Comparison of ENCODE assay signal across 15 cellular contexts in genomic region chr20:3740600-3741301, GRCh38. TPM values are rescaled to one million over a fixed set of nuclear protein-coding genes. Genes with fewer than 3 reads are reported as not detected.
DNase-seq lines count a peak whose midpoint lies in the region; ATAC-seq, FAIRE-seq and TF ChIP-seq lines count a peak whose summit lies in the region.
"Had no signal": no experiment of that assay in that cellular context is flagged by ENCODE, and none has a peak within 500 bp of the region (broad histone marks: within the 10 kb centered on the region; RNA-seq: fewer than 3 reads in every experiment).

No MANE protein-coding gene starts in this region.

- H3K9ac ChIP-seq in H9 (ENCODE audit: extremely low read depth, insufficient read length, low read length) (no peak overlapping the region), K562 (ENCODE audit: insufficient read depth in 1 of 2, low read depth in 2 of 2, low read length in 2 of 2) (no peak overlapping the region; a peak in 1 of 4 replicates)
- H3K9ac ChIP-seq: GM23248 had no signal

- H3K23ac ChIP-seq in H9 (ENCODE audit: insufficient read length, low read depth, low read length) = no peak overlapping the region

- H3K36me3 ChIP-seq in K562 (ENCODE audit: control insufficient read depth, insufficient read depth, low read length) (no peaks in the 10 kb centered on the region), lower lobe of right lung (peaks cover 20% of the 10 kb centered on the region), gastrocnemius medialis (no peaks in the 10 kb centered on the region)

- H3K4ac ChIP-seq in H9 (ENCODE audit: low read depth, low read length) = no peak overlapping the region

- H3K79me2 ChIP-seq in H9 (ENCODE audit: insufficient read depth, low read length) (no peaks in the 10 kb centered on the region), K562 (ENCODE audit: control insufficient read depth, insufficient read depth, low read length) (no peaks in the 10 kb centered on the region)

- DNase-seq in H9 (peak; percentile 7), K562 (ENCODE audit: extremely low read depth in 1 of 4, low spot score in 3 of 4) (no peak), lower lobe of right lung (no peak), gastrocnemius medialis (no peak), HCEC 1CT (no peak), immature natural killer cell (no peak), NCI-H1092 treated with DMSO at 0.1 percent for 48 hours (lab: John Stamatoyannopoulos, UW) (no peak)
- DNase-seq: CD8-positive, alpha-beta T cell; GM23248; NCI-H345; NCI-H526 treated with DMSO at 0.1 percent for 48 hours; RPMI8226 had no signal

- H3K4me1 Mint-ChIP-seq in H9 (peaks cover 17 to 38% of the 10 kb centered on the region in 2 experiments), immature natural killer cell (peaks cover 9 to 14% of the 10 kb centered on the region in 2 donors)

- intact Hi-C loops in K562 (cut with micrococcal nuclease) (no loop called here), lower lobe of right lung (cut with DNase I) (no loop called here), gastrocnemius medialis (cut with DNase I; ENCODE audit: low total_unique reads) (no loop called here)

- no peaks in the 10 kb centered on the region for H3K9me3 Mint-ChIP-seq in H9
- H3K9me3 Mint-ChIP-seq in immature natural killer cell = no peaks in the 10 kb centered on the region
- H3K9me3 Mint-ChIP-seq: CD8-positive, alpha-beta T cell had no signal

- peaks cover 10% of the 10 kb centered on the region for H3K23me2 ChIP-seq in H9 (ENCODE audit: insufficient read length, low read depth, low read length, poor library complexity, severe bottlenecking)

- no peak overlapping the region for H2BK15ac ChIP-seq in H9 (ENCODE audit: low read depth, low read length)

- no peak overlapping the region for H4K8ac ChIP-seq in H9 (replicated peaks; ENCODE audit: insufficient read length, low read depth, low read length)

- TF ChIP-seq POLR2A in K562 (conservative IDR thresholded peaks at IDR 0.05) = no peak
- TF ChIP-seq POLR2A in gastrocnemius medialis (IDR thresholded peaks at IDR 0.05) = no peak

- no peaks in the 10 kb centered on the region for H3K79me1 ChIP-seq in H9 (ENCODE audit: insufficient read depth, low read depth, low read length, poor library complexity, severe bottlenecking)

- H3K9me3 ChIP-seq in H9 (ENCODE audit: control insufficient read depth, low read depth, low read length) (no peaks in the 10 kb centered on the region), K562 (replicated peaks; ENCODE audit: control insufficient read depth, insufficient read depth, low read depth, low read length) (no peaks in the 10 kb centered on the region), lower lobe of right lung (no peaks in the 10 kb centered on the region), gastrocnemius medialis (no peaks in the 10 kb centered on the region)

- CTCF ChIA-PET in K562 (lab: Yijun Ruan, JAX; ENCODE audit: low intra/inter-chr PET ratio) = no interaction called here

- no peak overlapping the region for H3K18ac ChIP-seq in H9 (ENCODE audit: insufficient read length, low read depth, low read length)

- TF ChIP-seq RAD21 in K562 (CRISPR knock-in tag; conservative IDR thresholded peaks at IDR 0.05 in 1 of 2, IDR thresholded peaks at IDR 0.05 in 1 of 2) = no peak

- peaks cover 3% of the 10 kb centered on the region; the same call in 1 of the 2 replicates for H3K4me1 ChIP-seq in H9 (ENCODE audit: insufficient read depth, low read length)
- H3K4me1 ChIP-seq in K562 (replicated peaks in 1 of 2; ENCODE audit: control insufficient read depth in 2 of 2, insufficient read depth in 2 of 2, low read length in 2 of 2) = peaks cover 3 to 33% of the 10 kb centered on the region in 2 experiments; a peak in 3 of 5 replicates
- H3K4me1 ChIP-seq in lower lobe of right lung = peaks cover 62% of the 10 kb centered on the region
- no peaks in the 10 kb centered on the region for H3K4me1 ChIP-seq in gastrocnemius medialis

- TF ChIP-seq CTCF in H9 (conservative IDR thresholded peaks at IDR 0.05) (no peak), K562 (IDR thresholded peaks at IDR 0.05 in 2 of 3, conservative IDR thresholded peaks at IDR 0.05 in 1 of 3; ENCODE audit: insufficient read depth in 2 of 3, low read depth in 1 of 3, low read length in 3 of 3) (no peak), lower lobe of right lung (IDR thresholded peaks at IDR 0.05) (no peak), gastrocnemius medialis (IDR thresholded peaks at IDR 0.05 in 4 of 5, conservative IDR thresholded peaks at IDR 0.05 in 1 of 5) (no peak)

- POLR2A ChIA-PET in K562 (lab: Yijun Ruan, JAX) = interaction anchor here (0.6 to 1.6 kb wide), 2 partner anchors 26 to 60 kb away, joined by 3 to 5 read pairs; partner anchors contain the start of gene ADISSP

- no peak for FAIRE-seq in K562 (lab: Jason Lieb, UNC)
- FAIRE-seq: D721Med, HTR-8/SVneo had no signal

- H4K5ac ChIP-seq in H9 (ENCODE audit: insufficient read length, low read depth, low read length) = no peak overlapping the region

- H3K4me2 ChIP-seq in H9 (ENCODE audit: insufficient read depth, insufficient read length, low read length) = no peak overlapping the region
- no peak overlapping the region for H3K4me2 ChIP-seq in K562 (ENCODE audit: insufficient read depth, low read length)

- H4K20me1 ChIP-seq in H9 (ENCODE audit: control insufficient read depth, insufficient read depth, insufficient read length) (no peaks in the 10 kb centered on the region), K562 (replicated peaks; ENCODE audit: control insufficient read depth, insufficient read depth, low read length) (no peaks in the 10 kb centered on the region)

- H3K14ac ChIP-seq in H9 (ENCODE audit: insufficient read depth, low read length) = no peak overlapping the region

- H3K4me3 ChIP-seq in K562 = no peak overlapping the region
- H3K4me3 ChIP-seq in lower lobe of right lung = no peak overlapping the region
- H3K4me3 ChIP-seq in gastrocnemius medialis = no peak overlapping the region
- H3K4me3 ChIP-seq: GM23248 had no signal

- H3K56ac ChIP-seq in H9 (ENCODE audit: insufficient read length, low read depth, low read length) = no peak overlapping the region

- no peak overlapping the region for H4K91ac ChIP-seq in H9 (ENCODE audit: insufficient read length, low read depth, low read length)

- H3K27me3 Mint-ChIP-seq in H9 (ENCODE audit: low read depth) (peaks cover 15% of the 10 kb centered on the region), immature natural killer cell (ENCODE audit: low read depth in 3 of 3) (peaks cover 3 to 9% (median 4%) of the 10 kb centered on the region in 3 donors)

- no peaks in the 10 kb centered on the region for H3K9me1 ChIP-seq in K562 (ENCODE audit: control insufficient read depth, insufficient read depth, low read length)

- no peak overlapping the region for H2BK20ac ChIP-seq in H9 (ENCODE audit: low read depth, low read length, poor library complexity, severe bottlenecking)

- H3T11ph ChIP-seq in H9 (ENCODE audit: low read length) = no peak overlapping the region

- H2BK120ac ChIP-seq in H9 (ENCODE audit: low read depth, low read length, poor library complexity, severe bottlenecking) = no peak overlapping the region

- in situ Hi-C loops in K562 (cut with MboI) = no loop called here
- in situ Hi-C loops in gastrocnemius medialis (cut with MboI; ENCODE audit: low sequenced_read_pairs in 4 of 4) = no loop called here

- H2AFZ ChIP-seq in H9 (ENCODE audit: low read length) = no peak overlapping the region
- H2AFZ ChIP-seq in K562 (ENCODE audit: low read depth, low read length) = peak overlapping the region; percentile 63; the same call in 1 of the 2 replicates
- H2AFZ ChIP-seq: GM23248 had no signal

- no TSS peak for BruUV-seq in K562 (replicated peaks; lab: Mats Ljungman, UMichigan)

- no peak overlapping the region for H2AK5ac ChIP-seq in H9 (ENCODE audit: insufficient read length, low read length)

- no peak overlapping the region for H3K27ac ChIP-seq in H9 (ENCODE audit: insufficient read length, low read depth, low read length)
- no peak overlapping the region for H3K27ac ChIP-seq in K562 (ENCODE audit: extremely low read depth, low read depth, low read length)
- H3K27ac ChIP-seq in lower lobe of right lung = peak overlapping the region; percentile 81
- peak overlapping the region in 3 of 4 donors; percentile 58 to 67 (median 65) for H3K27ac ChIP-seq in gastrocnemius medialis
- H3K27ac ChIP-seq: GM23248 had no signal

- no peak overlapping the region for H3K4me3 Mint-ChIP-seq in H9
- no peak overlapping the region for H3K4me3 Mint-ChIP-seq in immature natural killer cell
- H3K4me3 Mint-ChIP-seq: CD8-positive, alpha-beta T cell had no signal

- H2BK12ac ChIP-seq in H9 (ENCODE audit: insufficient read length, low read depth, low read length) = no peak overlapping the region

- no peak for ATAC-seq in K562
- no peak for ATAC-seq in lower lobe of right lung
- ATAC-seq in gastrocnemius medialis = no peak
- ATAC-seq: CD8-positive, alpha-beta T cell had no signal

- no peak for TF ChIP-seq EP300 in K562 (IDR thresholded peaks at IDR 0.05; ENCODE audit: low read length)

- H3K27ac Mint-ChIP-seq in H9 (no peak overlapping the region), immature natural killer cell (no peak overlapping the region)
- H3K27ac Mint-ChIP-seq: CD8-positive, alpha-beta T cell had no signal

- no CpG with 5 or more reads among the region's 16 CpGs for WGBS in H9 (ENCODE audit: extremely low coverage, insufficient read length, low lambda C conversion rate)
- WGBS in K562 (ENCODE audit: insufficient coverage, low coverage, missing lambda C conversion rate) = 74% methylated on average over 8 of the region's 16 CpGs

- H3K27me3 ChIP-seq in H9 (ENCODE audit: insufficient read depth, low read length) (no peaks in the 10 kb centered on the region), K562 (ENCODE audit: control insufficient read depth in 2 of 2, insufficient read depth in 2 of 2, low read length in 2 of 2) (no peaks in the 10 kb centered on the region), lower lobe of right lung (ENCODE audit: low read depth) (no peaks in the 10 kb centered on the region), gastrocnemius medialis (peaks cover 0 to 16% (median 6%) of the 10 kb centered on the region in 3 donors)

- H2BK5ac ChIP-seq in H9 (ENCODE audit: insufficient read length, low read length) = no peak overlapping the region

- H3K36me3 Mint-ChIP-seq in H9 (ENCODE audit: insufficient read depth in 1 of 3, low read depth in 3 of 3) = no peaks in the 10 kb centered on the region
- H3K36me3 Mint-ChIP-seq in immature natural killer cell = no peaks in the 10 kb centered on the region
- H3K36me3 Mint-ChIP-seq: CD8-positive, alpha-beta T cell had no signal

RNA-seq across cellular contexts. Expression of gene HSPA12B, which starts 8.3 kb away (rescaled TPM):
- 2.7 and 2.9 TPM in 2 replicates for total RNA-seq in H9 (2021)
- 0.19 TPM in 1 of 2 replicates, not detected in the other for total RNA-seq in K562 (2011; cell fraction: chromatin; rRNA removed; ENCODE audit: low replicate concordance)
- 0.17 TPM in 1 of 2 replicates, not detected in the other for total RNA-seq in K562 (2011; cell fraction: nucleolus; rRNA removed)
- total RNA-seq in K562 (2011; cell fraction: nucleoplasm; rRNA removed) = not detected in 2 replicates
- not detected in 2 replicates for total RNA-seq in K562 (2014; rRNA removed)
- total RNA-seq in K562 (2014; rRNA removed; fragmentation: Illumina TruSeq; extraction: Trizol) = not detected in 2 replicates
- not detected in 2 replicates for total RNA-seq in K562 (2015; rRNA removed; fragmentation: Illumina TruSeq; extraction: Trizol)
- total RNA-seq in K562 (2021) = 0.07 TPM in 1 of 2 replicates, not detected in the other
- not detected in 2 replicates for polyA plus RNA-seq in K562 (2011; rRNA removed)
- 0.03 TPM in 1 of 2 replicates, not detected in the other for polyA plus RNA-seq in K562 (2011; cell fraction: cytosol; rRNA removed)
- 0.07 and 0.21 TPM in 2 replicates for polyA plus RNA-seq in K562 (2011; cell fraction: nucleus; rRNA removed)
- 0.22 and 0.62 TPM in 2 replicates for polyA plus RNA-seq in K562 (2012)
- 0.03 TPM in 1 of 2 replicates, not detected in the other for polyA plus RNA-seq in K562 (2014; fragmentation: Illumina TruSeq; extraction: Trizol)
- polyA plus RNA-seq in K562 (2014; fragmentation: Nextera tagmentation; extraction: Ambion mirVana) = not detected
- not detected in 2 replicates for polyA plus RNA-seq in K562 (2014; rRNA removed)
- polyA minus RNA-seq in K562 (2011; rRNA and poly(A)+ RNA removed) = 0.06 TPM in 1 of 2 replicates, not detected in the other
- polyA minus RNA-seq in K562 (2011; cell fraction: cytosol; rRNA and poly(A)+ RNA removed) = not detected in 2 replicates
- 0.13 TPM in 1 of 2 replicates, not detected in the other for polyA minus RNA-seq in K562 (2011; cell fraction: nucleus; rRNA and poly(A)+ RNA removed)
- total RNA-seq in lower lobe of right lung = 36.9 TPM
- total RNA-seq in gastrocnemius medialis = 1 to 10 TPM; 3.7 to 8.5 (median 5.8) TPM
- under 1 TPM in 1 of 3 donors, not detected in 2; 0.53 TPM for polyA plus RNA-seq in immature natural killer cell
- total RNA-seq: CD8-positive, alpha-beta T cell; GM23248 had no signal

RNA-seq across cellular contexts. Expression of gene ADISSP, which starts 26.8 kb away (rescaled TPM):
- total RNA-seq in H9 (2021) (79.2 and 80.9 TPM in 2 replicates), K562 (2014; rRNA removed) (65.7 and 101 TPM in 2 replicates), K562 (2014; rRNA removed; fragmentation: Illumina TruSeq; extraction: Trizol) (12.2 and 16.3 TPM in 2 replicates), K562 (2015; rRNA removed; fragmentation: Illumina TruSeq; extraction: Trizol) (34.5 and 35.8 TPM in 2 replicates), K562 (2021) (70.6 and 79.9 TPM in 2 replicates), lower lobe of right lung (33.2 TPM), gastrocnemius medialis (10 to 100 TPM in 2 of 4 donors, 1 to 10 TPM in 2; 5.9 to 16.4 (median 9.6) TPM)
- 2.9 and 14.4 TPM in 2 replicates for total RNA-seq in K562 (2011; cell fraction: chromatin; rRNA removed; ENCODE audit: low replicate concordance)
- 19.0 and 21.1 TPM in 2 replicates for total RNA-seq in K562 (2011; cell fraction: nucleolus; rRNA removed)
- 11.5 and 13.1 TPM in 2 replicates for total RNA-seq in K562 (2011; cell fraction: nucleoplasm; rRNA removed)
- polyA plus RNA-seq in K562 (2011; rRNA removed) (22.8 and 42.8 TPM in 2 replicates), K562 (2014; fragmentation: Illumina TruSeq; extraction: Trizol) (23.4 and 63.9 TPM in 2 replicates), K562 (2014; fragmentation: Nextera tagmentation; extraction: Ambion mirVana) (1 to 10 TPM; 1.4 to 4.9 TPM), K562 (2014; rRNA removed) (37.2 and 53.4 TPM in 2 replicates), immature natural killer cell (10 to 100 TPM; 16.4 to 27.5 (median 16.6) TPM)
- polyA plus RNA-seq in K562 (2011; cell fraction: cytosol; rRNA removed) = 58.3 and 121 TPM in 2 replicates
- 36.6 TPM in 2 replicates for polyA plus RNA-seq in K562 (2011; cell fraction: nucleus; rRNA removed)
- 27.7 and 47.5 TPM in 2 replicates for polyA plus RNA-seq in K562 (2012)
- 11.5 and 16.8 TPM in 2 replicates for polyA minus RNA-seq in K562 (2011; rRNA and poly(A)+ RNA removed)
- polyA minus RNA-seq in K562 (2011; cell fraction: cytosol; rRNA and poly(A)+ RNA removed) = 37.8 and 38.8 TPM in 2 replicates
- polyA minus RNA-seq in K562 (2011; cell fraction: nucleus; rRNA and poly(A)+ RNA removed) = 6.7 and 13.6 TPM in 2 replicates

RNA-seq across cellular contexts. Expression of gene SIGLEC1, which starts 28.4 kb away (rescaled TPM):
- total RNA-seq in H9 (2021) (not detected in 2 replicates), K562 (2014; rRNA removed) (0.05 TPM in 1 of 2 replicates, not detected in the other), K562 (2014; rRNA removed; fragmentation: Illumina TruSeq; extraction: Trizol) (not detected in 2 replicates), K562 (2015; rRNA removed; fragmentation: Illumina TruSeq; extraction: Trizol) (not detected in 2 replicates), K562 (2021) (0.04 and 0.07 TPM in 2 replicates), lower lobe of right lung (114 TPM), gastrocnemius medialis (1 to 10 TPM in 3 of 4 donors, under 1 TPM in 1; 0.61 to 3.0 (median 2.6) TPM)
- total RNA-seq in K562 (2011; cell fraction: chromatin; rRNA removed; ENCODE audit: low replicate concordance) = not detected in 2 replicates
- total RNA-seq in K562 (2011; cell fraction: nucleolus; rRNA removed) = not detected in 2 replicates
- total RNA-seq in K562 (2011; cell fraction: nucleoplasm; rRNA removed) = 0.07 TPM in 1 of 2 replicates, not detected in the other
- polyA plus RNA-seq in K562 (2011; rRNA removed) (not detected in 2 replicates), K562 (2014; fragmentation: Illumina TruSeq; extraction: Trizol) (not detected in 2 replicates), K562 (2014; fragmentation: Nextera tagmentation; extraction: Ambion mirVana) (not detected), K562 (2014; rRNA removed) (not detected in 2 replicates), immature natural killer cell (under 1 TPM in 1 of 3 donors, not detected in 2; 0.13 TPM)
- under 0.01 TPM in 1 of 2 replicates, not detected in the other for polyA plus RNA-seq in K562 (2011; cell fraction: cytosol; rRNA removed)
- polyA plus RNA-seq in K562 (2011; cell fraction: nucleus; rRNA removed) = 0.01 TPM in 1 of 2 replicates, not detected in the other
- polyA plus RNA-seq in K562 (2012) = 0.01 TPM in 1 of 2 replicates, not detected in the other
- polyA minus RNA-seq in K562 (2011; rRNA and poly(A)+ RNA removed) = 0.04 TPM in 1 of 2 replicates, not detected in the other
- polyA minus RNA-seq in K562 (2011; cell fraction: cytosol; rRNA and poly(A)+ RNA removed) = not detected in 2 replicates
- not detected in 2 replicates for polyA minus RNA-seq in K562 (2011; cell fraction: nucleus; rRNA and poly(A)+ RNA removed)
- total RNA-seq: GM23248 had no signal
- polyA plus RNA-seq: BJ, GM23248 had no signal

RNA-seq across cellular contexts. Expression of gene SPEF1, which starts 40.5 kb away (rescaled TPM):
- total RNA-seq in H9 (2021) (0.22 and 0.24 TPM in 2 replicates), K562 (2014; rRNA removed) (not detected in 2 replicates), K562 (2014; rRNA removed; fragmentation: Illumina TruSeq; extraction: Trizol) (not detected in 2 replicates), K562 (2015; rRNA removed; fragmentation: Illumina TruSeq; extraction: Trizol) (not detected in 2 replicates), K562 (2021) (not detected in 2 replicates), lower lobe of right lung (3.9 TPM), gastrocnemius medialis (not detected)
- 0.23 TPM in 1 of 2 replicates, not detected in the other for total RNA-seq in K562 (2011; cell fraction: chromatin; rRNA removed; ENCODE audit: low replicate concordance)
- total RNA-seq in K562 (2011; cell fraction: nucleolus; rRNA removed) = 0.26 TPM in 1 of 2 replicates, not detected in the other
- total RNA-seq in K562 (2011; cell fraction: nucleoplasm; rRNA removed) = not detected in 2 replicates
- polyA plus RNA-seq in K562 (2011; rRNA removed) (0.04 TPM in 1 of 2 replicates, not detected in the other), K562 (2014; fragmentation: Illumina TruSeq; extraction: Trizol) (not detected in 2 replicates), K562 (2014; fragmentation: Nextera tagmentation; extraction: Ambion mirVana) (not detected), K562 (2014; rRNA removed) (not detected in 2 replicates), immature natural killer cell (not detected)
- polyA plus RNA-seq in K562 (2011; cell fraction: cytosol; rRNA removed) = 0.06 TPM in 1 of 2 replicates, not detected in the other
- polyA plus RNA-seq in K562 (2011; cell fraction: nucleus; rRNA removed) = 0.08 and 0.24 TPM in 2 replicates
- 0.04 TPM in 1 of 2 replicates, not detected in the other for polyA plus RNA-seq in K562 (2012)
- polyA minus RNA-seq in K562 (2011; rRNA and poly(A)+ RNA removed) = not detected in 2 replicates
- polyA minus RNA-seq in K562 (2011; cell fraction: cytosol; rRNA and poly(A)+ RNA removed) = not detected in 2 replicates
- polyA minus RNA-seq in K562 (2011; cell fraction: nucleus; rRNA and poly(A)+ RNA removed) = 0.27 TPM in 1 of 2 replicates, not detected in the other
- total RNA-seq: GM23248 had no signal

RNA-seq across cellular contexts. Expression of gene CENPB, which starts 45.8 kb away (rescaled TPM):
- total RNA-seq in H9 (2021) (63.1 and 64.0 TPM in 2 replicates), K562 (2014; rRNA removed) (59.3 and 78.6 TPM in 2 replicates), K562 (2014; rRNA removed; fragmentation: Illumina TruSeq; extraction: Trizol) (11.4 and 15.0 TPM in 2 replicates), K562 (2015; rRNA removed; fragmentation: Illumina TruSeq; extraction: Trizol) (36.0 and 36.5 TPM in 2 replicates), K562 (2021) (61.7 and 70.8 TPM in 2 replicates), lower lobe of right lung (76.2 TPM), gastrocnemius medialis (100 to 1,000 TPM in 3 of 4 donors, 10 to 100 TPM in 1; 67.5 to 186 (median 143) TPM)
- 5.7 and 16.6 TPM in 2 replicates for total RNA-seq in K562 (2011; cell fraction: chromatin; rRNA removed; ENCODE audit: low replicate concordance)
- 24.5 and 25.4 TPM in 2 replicates for total RNA-seq in K562 (2011; cell fraction: nucleolus; rRNA removed)
- total RNA-seq in K562 (2011; cell fraction: nucleoplasm; rRNA removed) = 11.9 and 14.2 TPM in 2 replicates
- polyA plus RNA-seq in K562 (2011; rRNA removed) (12.7 and 14.7 TPM in 2 replicates), K562 (2014; fragmentation: Illumina TruSeq; extraction: Trizol) (24.9 and 30.8 TPM in 2 replicates), K562 (2014; fragmentation: Nextera tagmentation; extraction: Ambion mirVana) (under 1 TPM; 0.17 to 0.20 TPM), K562 (2014; rRNA removed) (26.1 and 28.9 TPM in 2 replicates), immature natural killer cell (1 to 10 TPM; 1.0 to 1.7 (median 1.1) TPM)
- 17.4 and 30.9 TPM in 2 replicates for polyA plus RNA-seq in K562 (2011; cell fraction: cytosol; rRNA removed)
- polyA plus RNA-seq in K562 (2011; cell fraction: nucleus; rRNA removed) = 9.2 and 12.8 TPM in 2 replicates
- polyA plus RNA-seq in K562 (2012) = 40.5 and 47.1 TPM in 2 replicates
- 26.8 and 27.1 TPM in 2 replicates for polyA minus RNA-seq in K562 (2011; rRNA and poly(A)+ RNA removed)
- polyA minus RNA-seq in K562 (2011; cell fraction: cytosol; rRNA and poly(A)+ RNA removed) = 27.7 and 39.7 TPM in 2 replicates
- 8.3 and 14.2 TPM in 2 replicates for polyA minus RNA-seq in K562 (2011; cell fraction: nucleus; rRNA and poly(A)+ RNA removed)

Comparison
In these comparisons a context has a peak if more than half of its experiments do, and no peak if none do; other contexts are left out.
1. H3K27ac ChIP-seq: peak in lower lobe of right lung (single experiment) and gastrocnemius medialis (3 of 4); none in H9 (single experiment) and K562 (single experiment).
2. RNA of gene SIGLEC1, which starts 28.4 kb away (total RNA-seq): 114 TPM in lower lobe of right lung (single experiment); 0.61 to 3.0 TPM in gastrocnemius medialis, 0.04 to 0.07 TPM in K562 and not detected in H9; every median in the first group is over 10 times any median in the second.